In the genomic region with DNA sequence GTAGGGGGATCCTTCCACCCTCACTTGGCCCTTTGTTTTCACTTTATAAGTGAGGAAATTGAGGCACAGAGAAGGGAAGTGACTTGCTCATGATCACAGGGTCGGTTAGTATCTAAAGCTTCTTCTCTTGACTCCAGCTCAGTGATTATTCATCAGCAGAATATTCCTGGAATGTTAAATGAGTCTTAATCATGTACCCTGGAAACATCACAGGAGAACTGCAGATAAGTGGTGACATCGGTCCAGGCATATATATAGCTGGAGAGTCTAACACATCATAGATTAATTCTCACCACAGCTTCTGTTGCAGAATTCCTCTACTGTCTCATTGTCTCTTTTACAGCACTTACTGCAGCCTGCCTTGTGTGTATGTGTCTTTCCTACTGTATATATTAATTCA, we compare ENCODE assay signal across 23 cellular contexts.
"Had no signal": no experiment of that assay in that cellular context is flagged by ENCODE, and none has a peak within 500 bp of the region (broad histone marks: within the 10 kb centered on the region; RNA-seq: fewer than 3 reads in every experiment).

No MANE protein-coding gene starts in this region.

- H3K36me3 ChIP-seq: breast epithelium, colonic mucosa, spleen had no signal

- DNase-seq: activated CD4-positive, alpha-beta T cell treated with anti-CD3 and anti-CD28 coated beads for 48 hours; activated CD8-positive, alpha-beta memory T cell treated with anti-CD3 and anti-CD28 coated beads, Interleukin-2, amount 10 ng/mL, durations not matched to agents 7 days and 5 days; activated CD8-positive, alpha-beta T cell treated with anti-CD3 and anti-CD28 coated beads for 36 hours; activated gamma-delta T cell; activated T-cell treated with anti-CD3 and anti-CD28 coated beads for 4 hours; aorta; colonic mucosa; dorsolateral prefrontal cortex; effector memory CD8-positive, alpha-beta T cell; glutamatergic neuron; left ventricle myocardium superior; mammary epithelial cell; midbrain; natural killer cell; retina; spleen; stimulated activated CD4-positive, alpha-beta T cell treated with anti-CD3 and anti-CD28 coated beads, Interleukin-4, amount 100 ng/mL, for 1 hour; stimulated activated naive CD4-positive, alpha-beta T cell; T1000; testis had no signal

- H3K4me1 ChIP-seq: breast epithelium, colonic mucosa, spleen, testis had no signal

- H3K79me2 ChIP-seq: hepatocyte had no signal

- H3K9me3 ChIP-seq: breast epithelium, colonic mucosa, spleen, testis had no signal

- H3K4me2 ChIP-seq: hepatocyte had no signal

- H3K27ac ChIP-seq: breast epithelium, colonic mucosa, dorsolateral prefrontal cortex, hepatocyte, spleen, testis had no signal

- ATAC-seq: activated CD8-positive, alpha-beta memory T cell treated with anti-CD3 and anti-CD28 coated beads, Interleukin-2, amount 10 ng/mL, durations not matched to agents 7 days and 5 days; activated CD8-positive, alpha-beta T cell treated with anti-CD3 and anti-CD28 coated beads for 36 hours; effector memory CD8-positive, alpha-beta T cell; esophagus mucosa; left ventricle myocardium superior; natural killer cell had no signal

- H2AFZ ChIP-seq: hepatocyte had no signal

- H3K27me3 ChIP-seq: breast epithelium, colonic mucosa, hepatocyte, testis had no signal

- H3K4me3 ChIP-seq: breast epithelium, colonic mucosa, dorsolateral prefrontal cortex, hepatocyte, spleen, testis had no signal
